13 cellular contexts compared by ENCODE assay signal in genomic region chr1:204545881-204546280, GRCh38. TPM values are rescaled to one million over a fixed set of nuclear protein-coding genes. Genes with fewer than 3 reads are reported as not detected.
A peak's percentile ranks its signal among the peaks of the same experiment; 100 is the strongest.
DNase-seq lines count a peak whose midpoint lies in the region; ATAC-seq and TF ChIP-seq lines count a peak whose summit lies in the region.
"Had no signal": no experiment of that assay in that cellular context is flagged by ENCODE, and none has a peak within 500 bp of the region (broad histone marks: within the 10 kb centered on the region; RNA-seq: fewer than 3 reads in every experiment).

No MANE protein-coding gene starts in this region.

- no peaks in the 10 kb centered on the region for H4K20me1 ChIP-seq in DND-41 (ENCODE audit: insufficient read depth, low read length)

- peaks cover 42% of the 10 kb centered on the region for H3K4me1 Mint-ChIP-seq in activated naive CD8-positive, alpha-beta T cell treated with anti-CD3 and anti-CD28 coated beads, Interleukin-2, amount 50 U/mL, for 24 hours
- H3K4me1 Mint-ChIP-seq in natural killer cell treated with Interleukin-12 subunit alpha and Interleukin-12 subunit beta and Interleukin-15 and Interleukin-18, amount 100 ng/mL, for 72 hours (ENCODE audit: low read depth in 2 of 2), result peaks cover 33 to 35% of the 10 kb centered on the region in 2 donors
- H3K4me1 Mint-ChIP-seq: neural progenitor cell had no signal

- no peaks in the 10 kb centered on the region for H3K9me3 Mint-ChIP-seq in activated naive CD8-positive, alpha-beta T cell treated with anti-CD3 and anti-CD28 coated beads, Interleukin-2, amount 50 U/mL, for 24 hours
- H3K9me3 Mint-ChIP-seq in natural killer cell treated with Interleukin-12 subunit alpha and Interleukin-12 subunit beta and Interleukin-15 and Interleukin-18, amount 100 ng/mL, for 72 hours, result no peaks in the 10 kb centered on the region
- H3K9me3 Mint-ChIP-seq: neural progenitor cell had no signal

- H3K4me3 ChIP-seq in DND-41 (ENCODE audit: low read depth in 1 of 2, low read length in 2 of 2), result no peak overlapping the region
- H3K4me3 ChIP-seq: adrenal gland, neural progenitor cell had no signal

- H3K27me3 Mint-ChIP-seq in activated naive CD8-positive, alpha-beta T cell treated with anti-CD3 and anti-CD28 coated beads, Interleukin-2, amount 50 U/mL, for 24 hours, result no peaks in the 10 kb centered on the region
- H3K27me3 Mint-ChIP-seq in natural killer cell treated with Interleukin-12 subunit alpha and Interleukin-12 subunit beta and Interleukin-15 and Interleukin-18, amount 100 ng/mL, for 72 hours, result no peaks in the 10 kb centered on the region

- no peaks in the 10 kb centered on the region for H3K27me3 ChIP-seq in DND-41 (ENCODE audit: insufficient read depth, low read length, poor library complexity)
- H3K27me3 ChIP-seq: adrenal gland, neural progenitor cell had no signal

- H2AFZ ChIP-seq in DND-41 (ENCODE audit: low read depth, low read length), result no peak overlapping the region
- H2AFZ ChIP-seq: neural progenitor cell had no signal

- peaks cover 48% of the 10 kb centered on the region for H3K4me1 ChIP-seq in DND-41 (ENCODE audit: insufficient read depth, low read length)
- H3K4me1 ChIP-seq: adrenal gland, neural progenitor cell had no signal

- peaks cover 89% of the 10 kb centered on the region for H3K36me3 Mint-ChIP-seq in activated naive CD8-positive, alpha-beta T cell treated with anti-CD3 and anti-CD28 coated beads, Interleukin-2, amount 50 U/mL, for 24 hours (ENCODE audit: low read depth)
- H3K36me3 Mint-ChIP-seq in natural killer cell treated with Interleukin-12 subunit alpha and Interleukin-12 subunit beta and Interleukin-15 and Interleukin-18, amount 100 ng/mL, for 72 hours, result peaks cover 60% of the 10 kb centered on the region

- H3K79me2 ChIP-seq in DND-41 (ENCODE audit: insufficient read depth, low read length), result peaks cover 28% of the 10 kb centered on the region

- H3K4me2 ChIP-seq in DND-41 (ENCODE audit: insufficient read depth, low read length), result no peak overlapping the region
- H3K4me2 ChIP-seq: neural progenitor cell had no signal

- H3K9ac ChIP-seq in DND-41 (ENCODE audit: low read depth, low read length), result 0 out of 2 replicates have a peak overlapping the region, but pooled peaks have one; percentile 22
- H3K9ac ChIP-seq: neural progenitor cell had no signal

- peak overlapping the region; percentile 53 for H3K27ac Mint-ChIP-seq in activated naive CD8-positive, alpha-beta T cell treated with anti-CD3 and anti-CD28 coated beads, Interleukin-2, amount 50 U/mL, for 24 hours
- peak overlapping the region; percentile 82 to 90 for H3K27ac Mint-ChIP-seq in natural killer cell treated with Interleukin-12 subunit alpha and Interleukin-12 subunit beta and Interleukin-15 and Interleukin-18, amount 100 ng/mL, for 72 hours
- H3K27ac Mint-ChIP-seq: neural progenitor cell had no signal

- DNase-seq in DND-41 (no peak), DMS 273 treated with DMSO at 0.1 percent for 48 hours (lab: John Stamatoyannopoulos, UW) (no peak)
- no peak for DNase-seq in activated naive CD8-positive, alpha-beta T cell treated with anti-CD3 and anti-CD28 coated beads, Interleukin-2, amount 50 U/mL, for 24 hours
- DNase-seq in natural killer cell treated with Interleukin-12 subunit alpha and Interleukin-12 subunit beta and Interleukin-15 and Interleukin-18, amount 100 ng/mL, for 72 hours (ENCODE audit: low spot score), result no peak
- no peak for DNase-seq in stimulated activated CD4-positive, alpha-beta T cell treated with anti-CD3 and anti-CD28 coated beads, Interleukin-15, amount 100 ng/mL, for 24 hours
- DNase-seq: adrenal gland, cerebellar nuclear complex, retina, SHP77 treated with DMSO at 0.1 percent for 48 hours had no signal

- ATAC-seq in DND-41 (ENCODE audit: insufficient read depth, low read depth) (no peak), GM18907 (IDR thresholded peaks at IDR 0.05; ENCODE audit: unreplicated experiment) (no peak)
- no peak for ATAC-seq in activated naive CD8-positive, alpha-beta T cell treated with anti-CD3 and anti-CD28 coated beads, Interleukin-2, amount 50 U/mL, for 24 hours
- ATAC-seq in natural killer cell treated with Interleukin-12 subunit alpha and Interleukin-12 subunit beta and Interleukin-15 and Interleukin-18, amount 100 ng/mL, for 72 hours, result no peak

- H3K9me3 ChIP-seq in DND-41 (ENCODE audit: insufficient read depth, low read length, severe bottlenecking) (no peaks in the 10 kb centered on the region), KOPT-K1 (ENCODE audit: insufficient read depth, low read length, poor library complexity, severe bottlenecking) (no peaks in the 10 kb centered on the region)
- H3K9me3 ChIP-seq: adrenal gland had no signal

- H3K36me3 ChIP-seq in DND-41 (ENCODE audit: insufficient read depth, low read length) (peaks cover 97% of the 10 kb centered on the region), KOPT-K1 (ENCODE audit: insufficient read depth, low read length) (peaks cover 97% of the 10 kb centered on the region)

- TF ChIP-seq CTCF in DND-41 (IDR thresholded peaks at IDR 0.05; ENCODE audit: borderline replicate concordance, extremely low read depth, low read length, poor library complexity, severe bottlenecking), result no peak

- peak overlapping the region; percentile 85 for H3K27ac ChIP-seq in DND-41 (ENCODE audit: low read length)
- H3K27ac ChIP-seq in KOPT-K1 (ENCODE audit: low read depth, low read length, poor library complexity, severe bottlenecking), result peak overlapping the region; percentile 68
- H3K27ac ChIP-seq: adrenal gland, C4-2B, neural progenitor cell had no signal

- no peak overlapping the region for H3K4me3 Mint-ChIP-seq in activated naive CD8-positive, alpha-beta T cell treated with anti-CD3 and anti-CD28 coated beads, Interleukin-2, amount 50 U/mL, for 24 hours
- peak overlapping the region; percentile 64 for H3K4me3 Mint-ChIP-seq in natural killer cell treated with Interleukin-12 subunit alpha and Interleukin-12 subunit beta and Interleukin-15 and Interleukin-18, amount 100 ng/mL, for 72 hours
- H3K4me3 Mint-ChIP-seq: neural progenitor cell had no signal

RNA-seq across cellular contexts. Expression of gene MDM4, which starts 29.7 kb away (rescaled TPM):
- 100 to 1,000 TPM; 104 to 151 TPM for total RNA-seq in natural killer cell treated with Interleukin-12 subunit alpha and Interleukin-12 subunit beta and Interleukin-15 and Interleukin-18, amount 100 ng/mL, for 72 hours

RNA-seq across cellular contexts. Expression of gene PIK3C2B, which starts 51.3 kb away (rescaled TPM):
- 10 to 100 TPM; 14.2 to 28.7 TPM for total RNA-seq in natural killer cell treated with Interleukin-12 subunit alpha and Interleukin-12 subunit beta and Interleukin-15 and Interleukin-18, amount 100 ng/mL, for 72 hours
